8 cellular contexts compared by ENCODE assay signal in genomic region chr3:50088725-50089602, GRCh38. TPM values are rescaled to one million over a fixed set of nuclear protein-coding genes. Genes with fewer than 3 reads are reported as not detected.
DNase-seq lines count a peak whose midpoint lies in the region; ATAC-seq, FAIRE-seq and TF ChIP-seq lines count a peak whose summit lies in the region.

Gene RBM5, plus strand, starts transcription at chr3:50088919. Its CDS starts 1,516 bp downstream, at chr3:50090435.

- TF ChIP-seq CTCF in GM13977 (IDR thresholded peaks at IDR 0.05; ENCODE audit: extremely low read depth, insufficient read depth, missing control alignments), result no peak
- peak in 1 of 2 donors; percentile 16 for TF ChIP-seq CTCF in right atrium auricular region (IDR thresholded peaks at IDR 0.05)
- TF ChIP-seq CTCF in psoas muscle (IDR thresholded peaks at IDR 0.05), result no peak

- DNase-seq in GM13977 (ENCODE audit: low spot score), result peak; percentile 98
- DNase-seq in NCI-H1694 treated with DMSO at 0.1 percent for 48 hours (lab: John Stamatoyannopoulos, UW), result peak; percentile 30
- peak; percentile 45 to 95 (median 86) for DNase-seq in anterior cingulate cortex (lab: John Stamatoyannopoulos, UW)
- peak; percentile 95 for DNase-seq in right atrium auricular region (ENCODE audit: low spot score)
- DNase-seq in psoas muscle, result peak; percentile 93 to 95
- DNase-seq in urothelium cell line (ENCODE audit: low spot score), result peak; percentile 98

- H3K36me3 ChIP-seq in right atrium auricular region (peaks cover 37% of the 10 kb centered on the region), psoas muscle (ENCODE audit: insufficient read depth in 1 of 2, low read depth in 1 of 2) (peaks cover 3 to 39% of the 10 kb centered on the region in 2 donors)

- H3K27ac ChIP-seq in right atrium auricular region (peak within 1 kb of the TSS; percentile 95 to 96), psoas muscle (peak within 1 kb of the TSS; percentile 99)

- intact Hi-C loops in T-helper 2 cell treated with Interferon-gamma antibody and Interleukin-4, amounts not matched to agents 100 ng/mL and 5 ng/mL, for 36 hours (cut with micrococcal nuclease), result loop anchor here (2.0 kb wide), 2 partner anchors 148 to 286 kb away; partner anchors contain the start of genes INKA1 and RBM6
- intact Hi-C loops in psoas muscle (cut with DNase I), result no loop called here

- in situ Hi-C loops in GM13977 (cut with MboI; ENCODE audit: low pct_unique_long_range_greater_than_20kb, low sequenced_read_pairs, unreplicated experiment), result no loop called here

- H3K4me1 ChIP-seq in right atrium auricular region (peaks cover 0 to 24% of the 10 kb centered on the region in 2 donors), psoas muscle (peaks cover 20% of the 10 kb centered on the region)

- no peaks in the 10 kb centered on the region for H3K9me3 ChIP-seq in right atrium auricular region
- no peaks in the 10 kb centered on the region for H3K9me3 ChIP-seq in psoas muscle

- WGBS in psoas muscle, 3 donors, result 0% methylated on average over 61 of the region's 61 CpGs

- ATAC-seq in HG02884 (IDR thresholded peaks at IDR 0.05; ENCODE audit: unreplicated experiment), result peak; percentile 98
- peak; percentile 99 to 100 (median 99) for ATAC-seq in psoas muscle

- peak; percentile 35 for FAIRE-seq in urothelium cell line (lab: Jason Lieb, UNC)

- H3K27me3 ChIP-seq in right atrium auricular region (no peaks in the 10 kb centered on the region), psoas muscle (ENCODE audit: insufficient read depth in 3 of 3, low read length in 2 of 3) (no peaks in the 10 kb centered on the region)

- peak within 1 kb of the TSS; percentile 84 to 95 for H3K4me3 ChIP-seq in right atrium auricular region
- peak within 1 kb of the TSS; percentile 100 for H3K4me3 ChIP-seq in psoas muscle

RNA-seq across cellular contexts. Expression of gene RBM5, which starts in this region (rescaled TPM):
- 176 and 185 TPM in 2 replicates for total RNA-seq in T-helper 2 cell treated with Interferon-gamma antibody and Interleukin-4, amounts not matched to agents 100 ng/mL and 5 ng/mL, for 36 hours
- 10 to 100 TPM; 58.7 to 75.8 TPM for total RNA-seq in right atrium auricular region
- total RNA-seq in psoas muscle, result 10 to 100 TPM; 35.6 to 61.4 (median 55.2) TPM
- polyA plus RNA-seq in psoas muscle, result 10 to 100 TPM; 30.7 to 35.0 (median 31.1) TPM

Comparison
In these comparisons a context has a peak if more than half of its experiments do, and no peak if none do; other contexts are left out.
1. Peak in every context shown above with its lines: DNase-seq, ATAC-seq, H3K4me3 ChIP-seq and H3K27ac ChIP-seq.
2. DNase-seq: peak in every context shown above with its lines; median percentile 98 in GM13977; 98 in urothelium cell line; 95 in right atrium auricular region; 94 in psoas muscle; 86 in anterior cingulate cortex; 30 in NCI-H1694 treated with DMSO at 0.1 percent for 48 hours.